Comparison of ENCODE assay signal across 9 cellular contexts in genomic region chr10:7484456-7485266, GRCh38.
A peak's percentile ranks its signal among the peaks of the same experiment; 100 is the strongest.
DNase-seq lines count a peak whose midpoint lies in the region; ATAC-seq and TF ChIP-seq lines count a peak whose summit lies in the region.
"Had no signal": no experiment of that assay in that cellular context is flagged by ENCODE, and none has a peak within 500 bp of the region (broad histone marks: within the 10 kb centered on the region; RNA-seq: fewer than 3 reads in every experiment).

No MANE protein-coding gene starts in this region.

- H3K79me2 ChIP-seq in mammary epithelial cell (ENCODE audit: insufficient read depth, low read length) = no peaks in the 10 kb centered on the region
- no peaks in the 10 kb centered on the region for H3K79me2 ChIP-seq in GM23248 (ENCODE audit: insufficient read depth)

- H3K9ac ChIP-seq in mammary epithelial cell (ENCODE audit: insufficient read depth, low read length) (no peak overlapping the region), GM23248 (no peak overlapping the region)

- no peaks in the 10 kb centered on the region for H3F3A ChIP-seq in GM23248 (ENCODE audit: insufficient read depth)

- H4K20me1 ChIP-seq in mammary epithelial cell (ENCODE audit: insufficient read depth, low read length) (no peaks in the 10 kb centered on the region), GM23248 (ENCODE audit: insufficient read depth) (no peaks in the 10 kb centered on the region)

- no TSS peak for BruUV-seq in mammary epithelial cell (replicated peaks; lab: Mats Ljungman, UMichigan)

- CTCF ChIA-PET in mammary epithelial cell (lab: Charles Lee; ENCODE audit: low non-redundant PET) = no interaction called here

- H3K4me3 ChIP-seq in mammary epithelial cell (replicated peaks in 1 of 3; ENCODE audit: insufficient read depth in 1 of 3, low read depth in 2 of 3, low read length in 3 of 3) (no peak overlapping the region), GM23248 (no peak overlapping the region)
- H3K4me3 ChIP-seq: SJSA1 had no signal

- H3K27me3 ChIP-seq in mammary epithelial cell (ENCODE audit: insufficient read depth, low read length) (no peaks in the 10 kb centered on the region), GM23248 (replicated peaks; ENCODE audit: insufficient read depth) (no peaks in the 10 kb centered on the region)

- no peak overlapping the region for H2AFZ ChIP-seq in mammary epithelial cell (ENCODE audit: low read depth, low read length)
- no peak overlapping the region for H2AFZ ChIP-seq in GM23248

- 57% methylated on average over 13 of the region's 13 CpGs for WGBS in mammary epithelial cell (ENCODE audit: low coverage, missing lambda C conversion rate)
- 20 to 21% methylated on average over 13 of the region's 13 CpGs for WGBS in GM23248 (ENCODE audit: low coverage in 1 of 2, low lambda C conversion rate in 2 of 2, missing lambda C conversion rate in 2 of 2), 2 experiments

- dilution Hi-C loops in mammary epithelial cell (cut with HindIII; ENCODE audit: low sequenced_read_pairs) = no loop called here

- H3K9me2 ChIP-seq in GM23248 (ENCODE audit: insufficient read depth) = no peaks in the 10 kb centered on the region

- H3K27ac ChIP-seq in mammary epithelial cell (ENCODE audit: insufficient read depth, low read depth, low read length) (no peak overlapping the region), GM23248 (no peak overlapping the region)
- H3K27ac ChIP-seq: SJSA1 had no signal

- H3K4me2 ChIP-seq in mammary epithelial cell (ENCODE audit: insufficient read depth, low read depth, low read length) (no peak overlapping the region), GM23248 (ENCODE audit: unreplicated experiment) (no peak overlapping the region)

- DNase-seq in SKM-1 (lab: John Stamatoyannopoulos, UW; ENCODE audit: unreplicated experiment) (peak; percentile 35), mammary epithelial cell (no peak), GM23248 (no peak)
- peak; percentile 15 for DNase-seq in effector CD8-positive, alpha-beta T cell (lab: John Stamatoyannopoulos, UW)
- DNase-seq in stimulated activated CD8-positive, alpha-beta memory T cell treated with anti-CD3 and anti-CD28 coated beads, Interleukin-7, amount 100 ng/mL, for 4 hours (ENCODE audit: low read depth in 2 of 2) = peak; percentile 32 to 37

- peaks cover 5% of the 10 kb centered on the region for H3K9me3 ChIP-seq in mammary epithelial cell (replicated peaks; ENCODE audit: insufficient read depth, low read length)
- H3K9me3 ChIP-seq in GM23248 (ENCODE audit: low read depth) = no peaks in the 10 kb centered on the region
- H3K9me3 ChIP-seq: SJSA1 had no signal

- H3K36me3 ChIP-seq in mammary epithelial cell (ENCODE audit: insufficient read depth, low read length) = no peaks in the 10 kb centered on the region
- no peaks in the 10 kb centered on the region for H3K36me3 ChIP-seq in GM23248 (ENCODE audit: low read depth)
- H3K36me3 ChIP-seq: SJSA1 had no signal

- H3K4me1 ChIP-seq in mammary epithelial cell (ENCODE audit: insufficient read depth, low read length) (no peaks in the 10 kb centered on the region), GM23248 (ENCODE audit: insufficient read depth) (no peaks in the 10 kb centered on the region)
- H3K4me1 ChIP-seq: SJSA1 had no signal

- no peak for TF ChIP-seq CTCF in mammary epithelial cell (conservative IDR thresholded peaks at IDR 0.05 in 1 of 2, IDR thresholded peaks at IDR 0.05 in 1 of 2; ENCODE audit: extremely low read depth in 1 of 2, insufficient read depth in 1 of 2, low read depth in 1 of 2, low read length in 2 of 2)

- intact Hi-C loops in mammary epithelial cell (cut with micrococcal nuclease) = no loop called here

- in situ Hi-C loops in mammary epithelial cell (cut with MboI; ENCODE audit: low sequenced_read_pairs in 2 of 2) = no loop called here
- in situ Hi-C loops in GM23248 (cut with MboI) = no loop called here

- ATAC-seq in GM18870 (IDR thresholded peaks at IDR 0.05; ENCODE audit: unreplicated experiment) = peak; percentile 70
- peak; percentile 81 for ATAC-seq in HG02885 (IDR thresholded peaks at IDR 0.05; ENCODE audit: poor library complexity, unreplicated experiment)
- ATAC-seq in HG02970 (IDR thresholded peaks at IDR 0.05; ENCODE audit: low FRiP score, unreplicated experiment) = no peak

Comparison
In these comparisons a context has a peak if more than half of its experiments do, and no peak if none do; other contexts are left out.
1. DNase-seq: peak in SKM-1 (single experiment), effector CD8-positive, alpha-beta T cell (single experiment) and stimulated activated CD8-positive, alpha-beta memory T cell treated with anti-CD3 and anti-CD28 coated beads, Interleukin-7, amount 100 ng/mL, for 4 hours (2 of 2); none in mammary epithelial cell (single experiment) and GM23248 (single experiment).